In genomic region chr17:8268550-8269298, GRCh38 we compare ENCODE assay signal across 21 cellular contexts. TPM values are rescaled to one million over a fixed set of nuclear protein-coding genes. Genes with fewer than 3 reads are reported as not detected.
"Had no signal": no experiment of that assay in that cellular context is flagged by ENCODE, and none has a peak within 500 bp of the region (broad histone marks: within the 10 kb centered on the region; RNA-seq: fewer than 3 reads in every experiment).

No MANE protein-coding gene starts in this region.

- H3K9me3 ChIP-seq: colonic mucosa, lower lobe of right lung, prostate gland, right atrium auricular region, stomach, tibial artery had no signal

- H3K36me3 ChIP-seq: colonic mucosa had no signal

- H3K4me2 ChIP-seq: smooth muscle cell had no signal

- ATAC-seq: left ventricle myocardium superior; lower lobe of right lung; naive thymus-derived CD8-positive, alpha-beta T cell; sciatic nerve; stimulated activated effector memory CD8-positive, alpha-beta T cell treated with anti-CD3 and anti-CD28 coated beads, Interleukin-12 subunit alpha, Interleukin-12 subunit beta, amount 100 ng/mL, for 72 hours had no signal

- H3K4me3 ChIP-seq: colonic mucosa, lower lobe of right lung, prostate gland, right atrium auricular region, smooth muscle cell, stomach, tibial artery had no signal

- H2AFZ ChIP-seq: parathyroid adenoma had no signal

- H3K27ac ChIP-seq: colonic mucosa, lower lobe of right lung, parathyroid adenoma, prostate gland, right atrium auricular region, stomach, tibial artery had no signal

- H3K27me3 ChIP-seq: colonic mucosa, right atrium auricular region, stomach, tibial artery had no signal

- DNase-seq: colonic mucosa; dermis blood vessel endothelial cell; effector memory CD4-positive, alpha-beta T cell; erythroblast; head of caudate nucleus; left ventricle myocardium superior; lower lobe of right lung; naive thymus-derived CD8-positive, alpha-beta T cell; nephron progenitor cell; stimulated activated CD4-positive, alpha-beta T cell treated with anti-CD3 and anti-CD28 coated beads, Interleukin-2, amount 100 ng/mL, for 24 hours; stimulated activated CD4-positive, alpha-beta T cell treated with anti-CD3 and anti-CD28 coated beads, Interleukin-4, amount 100 ng/mL, for 24 hours; stimulated activated naive CD4-positive, alpha-beta T cell treated with Interleukin-2 at 50 U/mL for 16 hours; stomach; tibial artery had no signal

- H3K9ac ChIP-seq: parathyroid adenoma had no signal

- H3K4me1 ChIP-seq: colonic mucosa, lower lobe of right lung, parathyroid adenoma, prostate gland, right atrium auricular region, tibial artery had no signal

RNA-seq across cellular contexts. Expression of gene ARHGEF15, which starts 41.3 kb away (rescaled TPM):
- polyA plus RNA-seq: keratinocyte; naive thymus-derived CD8-positive, alpha-beta T cell; smooth muscle cell had no signal
